In genomic region chr17:72234951-72235350, GRCh38 we compare ENCODE assay signal across 1 cellular context.
TF ChIP-seq lines count a peak whose summit lies in the region.

No MANE protein-coding gene starts in this region.

TF ChIP-seq in GM23338, 12 proteins besides CTCF, POLR2A, EP300 and RAD21:
- TF ChIP-seq REST (IDR thresholded peaks at IDR 0.05; ENCODE audit: unreplicated experiment) (no peak), ZNF462 (CRISPR knock-in tag; IDR thresholded peaks at IDR 0.05) (no peak), EZH2phosphoT487 (IDR thresholded peaks at IDR 0.05; ENCODE audit: unreplicated experiment) (no peak), STAT1 (IDR thresholded peaks at IDR 0.05; ENCODE audit: unreplicated experiment) (no peak), EZH2 (IDR thresholded peaks at IDR 0.05; ENCODE audit: low read depth, unreplicated experiment) (no peak), JUNB (IDR thresholded peaks at IDR 0.05; ENCODE audit: unreplicated experiment) (no peak), ETS1 (IDR thresholded peaks at IDR 0.05) (no peak)
